In genomic region chr19:9818734-9819589, GRCh38 we compare ENCODE assay signal across 8 cellular contexts. TPM values are rescaled to one million over a fixed set of nuclear protein-coding genes. Genes with fewer than 3 reads are reported as not detected.
DNase-seq lines count a peak whose midpoint lies in the region; ATAC-seq and TF ChIP-seq lines count a peak whose summit lies in the region.

FBXL12 (minus strand) TSS chr19:9819079; CDS start chr19:9818813, 266 bp downstream.

- H3K4me1 Mint-ChIP-seq in T-helper 2 cell treated with Interferon-gamma antibody and Interleukin-4, amounts not matched to agents 5 μg/mL and 100 μg/mL, for 36 hours (ENCODE audit: low read depth): peaks cover 13% of the 10 kb centered on the region

- peaks cover 7 to 16% of the 10 kb centered on the region in 2 donors for H3K4me1 ChIP-seq in ascending aorta
- peaks cover 0 to 25% of the 10 kb centered on the region in 2 donors for H3K4me1 ChIP-seq in right atrium auricular region
- H3K4me1 ChIP-seq in uterus: no peaks in the 10 kb centered on the region

- H3K4me3 ChIP-seq in ascending aorta (peak within 1 kb of the TSS; percentile 69 to 86), right atrium auricular region (peak within 1 kb of the TSS; percentile 84 to 92), uterus (peak within 1 kb of the TSS; percentile 84 to 98)

- TF ChIP-seq CTCF in ascending aorta (IDR thresholded peaks at IDR 0.05) (no peak), right atrium auricular region (IDR thresholded peaks at IDR 0.05) (no peak), uterus (IDR thresholded peaks at IDR 0.05) (peak in 1 of 4 experiments; percentile 7)

- ATAC-seq in GM18499 (IDR thresholded peaks at IDR 0.05; ENCODE audit: insufficient read depth, unreplicated experiment): peak; percentile 56
- ATAC-seq in HG02943 (IDR thresholded peaks at IDR 0.05; ENCODE audit: low read depth, unreplicated experiment): peak; percentile 81

- H3K4me3 Mint-ChIP-seq in T-helper 2 cell treated with Interferon-gamma antibody and Interleukin-4, amounts not matched to agents 5 μg/mL and 100 μg/mL, for 36 hours: peak within 1 kb of the TSS; percentile 91

- TF ChIP-seq POLR2A in uterus (IDR thresholded peaks at IDR 0.05): peak; percentile 82 to 87

- no peaks in the 10 kb centered on the region for H3K27me3 ChIP-seq in ascending aorta
- H3K27me3 ChIP-seq in right atrium auricular region: no peaks in the 10 kb centered on the region
- no peaks in the 10 kb centered on the region for H3K27me3 ChIP-seq in uterus

- H3K36me3 Mint-ChIP-seq in T-helper 2 cell treated with Interferon-gamma antibody and Interleukin-4, amounts not matched to agents 5 μg/mL and 100 μg/mL, for 36 hours (ENCODE audit: low read depth): peaks cover 26% of the 10 kb centered on the region

- H3K9me3 ChIP-seq in ascending aorta: no peaks in the 10 kb centered on the region
- no peaks in the 10 kb centered on the region for H3K9me3 ChIP-seq in right atrium auricular region
- H3K9me3 ChIP-seq in uterus: no peaks in the 10 kb centered on the region

- intact Hi-C loops in ascending aorta (cut with DNase I): loop anchor here (1.0 kb wide), 5 partner anchors 8 to 34 kb away; partner anchors contain the start of genes PIN1 and UBL5
- intact Hi-C loops in uterus (cut with DNase I; ENCODE audit: low total_unique reads): no loop called here

- H3K36me3 ChIP-seq in ascending aorta: peaks cover 4 to 7% of the 10 kb centered on the region in 2 donors
- H3K36me3 ChIP-seq in right atrium auricular region: peaks cover 3% of the 10 kb centered on the region
- no peaks in the 10 kb centered on the region for H3K36me3 ChIP-seq in uterus

- H3K27ac ChIP-seq in ascending aorta (peak within 1 kb of the TSS; percentile 89 to 95), right atrium auricular region (peak within 1 kb of the TSS; percentile 94 to 96), uterus (peak within 1 kb of the TSS; percentile 89 to 99)

- H3K27me3 Mint-ChIP-seq in T-helper 2 cell treated with Interferon-gamma antibody and Interleukin-4, amounts not matched to agents 5 μg/mL and 100 μg/mL, for 36 hours (ENCODE audit: low read depth): no peaks in the 10 kb centered on the region

- DNase-seq in NCI-H1930 (lab: John Stamatoyannopoulos, UW) (peak; percentile 96 to 98), ascending aorta (ENCODE audit: low spot score in 2 of 2) (peak; percentile 100), right atrium auricular region (ENCODE audit: low spot score) (peak; percentile 99), pulmonary artery endothelial cell (ENCODE audit: low read depth, low spot score) (peak; percentile 98), uterus (peak; percentile 100)
- peak; percentile 100 for DNase-seq in T-helper 2 cell treated with Interferon-gamma antibody and Interleukin-4, amounts not matched to agents 5 μg/mL and 100 μg/mL, for 36 hours (ENCODE audit: low spot score)

- H3K9me3 Mint-ChIP-seq in T-helper 2 cell treated with Interferon-gamma antibody and Interleukin-4, amounts not matched to agents 5 μg/mL and 100 μg/mL, for 36 hours: peaks cover 16% of the 10 kb centered on the region

- H3K27ac Mint-ChIP-seq in T-helper 2 cell treated with Interferon-gamma antibody and Interleukin-4, amounts not matched to agents 5 μg/mL and 100 μg/mL, for 36 hours: peak within 1 kb of the TSS; percentile 92

RNA-seq across cellular contexts. Expression of gene FBXL12, which starts in this region (rescaled TPM):
- total RNA-seq in ascending aorta (64.4 TPM), right atrium auricular region (10 to 100 TPM; 10.2 to 15.8 TPM), pulmonary artery endothelial cell (9.8 and 10.4 TPM in 2 replicates), uterus (10 to 100 TPM in 3 of 4 donors, 1 to 10 TPM in 1; 8.2 to 25.4 (median 18.6) TPM)

Comparison
In these comparisons a context has a peak if more than half of its experiments do, and no peak if none do; other contexts are left out.
1. Peak in every context shown above with its lines: DNase-seq, ATAC-seq, H3K4me3 ChIP-seq and H3K27ac ChIP-seq.